Comparison of ENCODE assay signal across 1 cellular context in genomic region chr1:89994805-89995594, GRCh38.
TF ChIP-seq lines count a peak whose summit lies in the region.

ZNF326 (plus strand) TSS chr1:89995110; CDS start chr1:89995258, 148 bp downstream.

TF ChIP-seq in GM12878, 131 proteins besides CTCF, POLR2A, EP300 and RAD21 (continued from another document and continues in another):
- TF ChIP-seq LARP7 (IDR thresholded peaks at IDR 0.05) = peak; percentile 91
- no peak for TF ChIP-seq ZNF384 (IDR thresholded peaks at IDR 0.05; ENCODE audit: borderline replicate concordance, low read depth, low read length)
- TF ChIP-seq EZH2 (IDR thresholded peaks at IDR 0.05; ENCODE audit: borderline replicate concordance, control insufficient read depth, low read depth, low read length) = no peak
- TF ChIP-seq WRNIP1 (IDR thresholded peaks at IDR 0.05; ENCODE audit: borderline replicate concordance, low read depth, low read length) = no peak
- TF ChIP-seq IRF3 (IDR thresholded peaks at IDR 0.05) = no peak
- TF ChIP-seq MAX (IDR thresholded peaks at IDR 0.05; ENCODE audit: low read depth, low read length) = peak; percentile 63; the same call in 1 of the 2 replicates
- peak; percentile 61 for TF ChIP-seq MYC (IDR thresholded peaks at IDR 0.05; ENCODE audit: insufficient read depth, insufficient read length, insufficient replicate concordance, low read length, severe bottlenecking)
- TF ChIP-seq ZNF24 (IDR thresholded peaks at IDR 0.05) = no peak
- peak; percentile 76 for TF ChIP-seq RELA (IDR thresholded peaks at IDR 0.05; ENCODE audit: borderline replicate concordance, partially characterized antibody)
- TF ChIP-seq ZNF274 (IDR thresholded peaks at IDR 0.05; ENCODE audit: insufficient read depth, insufficient read length) = no peak
- peak; percentile 77 for TF ChIP-seq NR2F1 (conservative IDR thresholded peaks at IDR 0.05)
- TF ChIP-seq SIX5 (IDR thresholded peaks at IDR 0.05; ENCODE audit: low read depth, low read length, severe bottlenecking) = no peak
- TF ChIP-seq, protein P1, sequence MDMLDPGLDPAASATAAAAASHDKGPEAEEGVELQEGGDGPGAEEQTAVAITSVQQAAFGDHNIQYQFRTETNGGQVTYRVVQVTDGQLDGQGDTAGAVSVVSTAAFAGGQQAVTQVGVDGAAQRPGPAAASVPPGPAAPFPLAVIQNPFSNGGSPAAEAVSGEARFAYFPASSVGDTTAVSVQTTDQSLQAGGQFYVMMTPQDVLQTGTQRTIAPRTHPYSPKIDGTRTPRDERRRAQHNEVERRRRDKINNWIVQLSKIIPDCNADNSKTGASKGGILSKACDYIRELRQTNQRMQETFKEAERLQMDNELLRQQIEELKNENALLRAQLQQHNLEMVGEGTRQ (IDR thresholded peaks at IDR 0.05; ENCODE audit: borderline replicate concordance, low read depth, low read length) = no peak
- TF ChIP-seq SMAD5 (IDR thresholded peaks at IDR 0.05; ENCODE audit: low read depth) = peak; percentile 74; the same call in 1 of the 2 replicates
- TF ChIP-seq, protein P2, sequence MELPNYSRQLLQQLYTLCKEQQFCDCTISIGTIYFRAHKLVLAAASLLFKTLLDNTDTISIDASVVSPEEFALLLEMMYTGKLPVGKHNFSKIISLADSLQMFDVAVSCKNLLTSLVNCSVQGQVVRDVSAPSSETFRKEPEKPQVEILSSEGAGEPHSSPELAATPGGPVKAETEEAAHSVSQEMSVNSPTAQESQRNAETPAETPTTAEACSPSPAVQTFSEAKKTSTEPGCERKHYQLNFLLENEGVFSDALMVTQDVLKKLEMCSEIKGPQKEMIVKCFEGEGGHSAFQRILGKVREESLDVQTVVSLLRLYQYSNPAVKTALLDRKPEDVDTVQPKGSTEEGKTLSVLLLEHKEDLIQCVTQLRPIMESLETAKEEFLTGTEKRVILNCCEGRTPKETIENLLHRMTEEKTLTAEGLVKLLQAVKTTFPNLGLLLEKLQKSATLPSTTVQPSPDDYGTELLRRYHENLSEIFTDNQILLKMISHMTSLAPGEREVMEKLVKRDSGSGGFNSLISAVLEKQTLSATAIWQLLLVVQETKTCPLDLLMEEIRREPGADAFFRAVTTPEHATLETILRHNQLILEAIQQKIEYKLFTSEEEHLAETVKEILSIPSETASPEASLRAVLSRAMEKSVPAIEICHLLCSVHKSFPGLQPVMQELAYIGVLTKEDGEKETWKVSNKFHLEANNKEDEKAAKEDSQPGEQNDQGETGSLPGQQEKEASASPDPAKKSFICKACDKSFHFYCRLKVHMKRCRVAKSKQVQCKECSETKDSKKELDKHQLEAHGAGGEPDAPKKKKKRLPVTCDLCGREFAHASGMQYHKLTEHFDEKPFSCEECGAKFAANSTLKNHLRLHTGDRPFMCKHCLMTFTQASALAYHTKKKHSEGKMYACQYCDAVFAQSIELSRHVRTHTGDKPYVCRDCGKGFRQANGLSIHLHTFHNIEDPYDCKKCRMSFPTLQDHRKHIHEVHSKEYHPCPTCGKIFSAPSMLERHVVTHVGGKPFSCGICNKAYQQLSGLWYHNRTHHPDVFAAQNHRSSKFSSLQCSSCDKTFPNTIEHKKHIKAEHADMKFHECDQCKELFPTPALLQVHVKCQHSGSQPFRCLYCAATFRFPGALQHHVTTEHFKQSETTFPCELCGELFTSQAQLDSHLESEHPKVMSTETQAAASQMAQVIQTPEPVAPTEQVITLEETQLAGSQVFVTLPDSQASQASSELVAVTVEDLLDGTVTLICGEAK (IDR thresholded peaks at IDR 0.05; ENCODE audit: borderline replicate concordance) = no peak
- no peak for TF ChIP-seq TAF1 (IDR thresholded peaks at IDR 0.05; ENCODE audit: borderline replicate concordance, low read depth, low read length)
- TF ChIP-seq HDGF (IDR thresholded peaks at IDR 0.05) = no peak
- TF ChIP-seq, protein P3, sequence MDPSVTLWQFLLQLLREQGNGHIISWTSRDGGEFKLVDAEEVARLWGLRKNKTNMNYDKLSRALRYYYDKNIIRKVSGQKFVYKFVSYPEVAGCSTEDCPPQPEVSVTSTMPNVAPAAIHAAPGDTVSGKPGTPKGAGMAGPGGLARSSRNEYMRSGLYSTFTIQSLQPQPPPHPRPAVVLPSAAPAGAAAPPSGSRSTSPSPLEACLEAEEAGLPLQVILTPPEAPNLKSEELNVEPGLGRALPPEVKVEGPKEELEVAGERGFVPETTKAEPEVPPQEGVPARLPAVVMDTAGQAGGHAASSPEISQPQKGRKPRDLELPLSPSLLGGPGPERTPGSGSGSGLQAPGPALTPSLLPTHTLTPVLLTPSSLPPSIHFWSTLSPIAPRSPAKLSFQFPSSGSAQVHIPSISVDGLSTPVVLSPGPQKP (IDR thresholded peaks at IDR 0.05; ENCODE audit: low read depth, low read length) = no peak
- peak; percentile 82 for TF ChIP-seq DPF2 (IDR thresholded peaks at IDR 0.05)
- no peak for TF ChIP-seq SUPT20H (IDR thresholded peaks at IDR 0.05; ENCODE audit: borderline replicate concordance, control insufficient read depth, low read depth, low read length)
- peak; percentile 96 for TF ChIP-seq YY1 (IDR thresholded peaks at IDR 0.05; ENCODE audit: low read depth, low read length)
- no peak for TF ChIP-seq FOS (IDR thresholded peaks at IDR 0.05; ENCODE audit: borderline replicate concordance, extremely low read depth, insufficient read length)
- TF ChIP-seq TARDBP (IDR thresholded peaks at IDR 0.05; ENCODE audit: borderline replicate concordance) = 0 out of 2 replicates have a peak, but pooled peaks have one; percentile 25
- no peak for TF ChIP-seq SUZ12 (IDR thresholded peaks at IDR 0.05; ENCODE audit: unreplicated experiment)
- TF ChIP-seq, protein P4, sequence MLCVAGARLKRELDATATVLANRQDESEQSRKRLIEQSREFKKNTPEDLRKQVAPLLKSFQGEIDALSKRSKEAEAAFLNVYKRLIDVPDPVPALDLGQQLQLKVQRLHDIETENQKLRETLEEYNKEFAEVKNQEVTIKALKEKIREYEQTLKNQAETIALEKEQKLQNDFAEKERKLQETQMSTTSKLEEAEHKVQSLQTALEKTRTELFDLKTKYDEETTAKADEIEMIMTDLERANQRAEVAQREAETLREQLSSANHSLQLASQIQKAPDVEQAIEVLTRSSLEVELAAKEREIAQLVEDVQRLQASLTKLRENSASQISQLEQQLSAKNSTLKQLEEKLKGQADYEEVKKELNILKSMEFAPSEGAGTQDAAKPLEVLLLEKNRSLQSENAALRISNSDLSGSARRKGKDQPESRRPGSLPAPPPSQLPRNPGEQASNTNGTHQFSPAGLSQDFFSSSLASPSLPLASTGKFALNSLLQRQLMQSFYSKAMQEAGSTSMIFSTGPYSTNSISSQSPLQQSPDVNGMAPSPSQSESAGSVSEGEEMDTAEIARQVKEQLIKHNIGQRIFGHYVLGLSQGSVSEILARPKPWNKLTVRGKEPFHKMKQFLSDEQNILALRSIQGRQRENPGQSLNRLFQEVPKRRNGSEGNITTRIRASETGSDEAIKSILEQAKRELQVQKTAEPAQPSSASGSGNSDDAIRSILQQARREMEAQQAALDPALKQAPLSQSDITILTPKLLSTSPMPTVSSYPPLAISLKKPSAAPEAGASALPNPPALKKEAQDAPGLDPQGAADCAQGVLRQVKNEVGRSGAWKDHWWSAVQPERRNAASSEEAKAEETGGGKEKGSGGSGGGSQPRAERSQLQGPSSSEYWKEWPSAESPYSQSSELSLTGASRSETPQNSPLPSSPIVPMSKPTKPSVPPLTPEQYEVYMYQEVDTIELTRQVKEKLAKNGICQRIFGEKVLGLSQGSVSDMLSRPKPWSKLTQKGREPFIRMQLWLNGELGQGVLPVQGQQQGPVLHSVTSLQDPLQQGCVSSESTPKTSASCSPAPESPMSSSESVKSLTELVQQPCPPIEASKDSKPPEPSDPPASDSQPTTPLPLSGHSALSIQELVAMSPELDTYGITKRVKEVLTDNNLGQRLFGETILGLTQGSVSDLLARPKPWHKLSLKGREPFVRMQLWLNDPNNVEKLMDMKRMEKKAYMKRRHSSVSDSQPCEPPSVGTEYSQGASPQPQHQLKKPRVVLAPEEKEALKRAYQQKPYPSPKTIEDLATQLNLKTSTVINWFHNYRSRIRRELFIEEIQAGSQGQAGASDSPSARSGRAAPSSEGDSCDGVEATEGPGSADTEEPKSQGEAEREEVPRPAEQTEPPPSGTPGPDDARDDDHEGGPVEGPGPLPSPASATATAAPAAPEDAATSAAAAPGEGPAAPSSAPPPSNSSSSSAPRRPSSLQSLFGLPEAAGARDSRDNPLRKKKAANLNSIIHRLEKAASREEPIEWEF (IDR thresholded peaks at IDR 0.05; ENCODE audit: insufficient replicate concordance, low read depth, low read length) = no peak
- TF ChIP-seq TCF7 (IDR thresholded peaks at IDR 0.05; ENCODE audit: borderline replicate concordance) = no peak
- no peak for TF ChIP-seq HDAC2 (IDR thresholded peaks at IDR 0.05)
- TF ChIP-seq PBX3 (IDR thresholded peaks at IDR 0.05; ENCODE audit: insufficient replicate concordance, low read depth, low read length) = no peak
- peak; percentile 32; the same call in 1 of the 2 replicates for TF ChIP-seq ZNF217 (IDR thresholded peaks at IDR 0.05)
- TF ChIP-seq NFXL1 (IDR thresholded peaks at IDR 0.05; ENCODE audit: borderline replicate concordance) = no peak
- no peak for TF ChIP-seq E2F8 (IDR thresholded peaks at IDR 0.05; ENCODE audit: low read depth, partially characterized antibody)
- TF ChIP-seq KLF5 (IDR thresholded peaks at IDR 0.05; ENCODE audit: partially characterized antibody) = peak; percentile 31
- no peak for TF ChIP-seq SPI1 (IDR thresholded peaks at IDR 0.05; ENCODE audit: borderline replicate concordance, insufficient read depth, low read depth, low read length)
- TF ChIP-seq NBN (IDR thresholded peaks at IDR 0.05) = no peak
- TF ChIP-seq STAT1 (conservative IDR thresholded peaks at IDR 0.05) = no peak
- TF ChIP-seq MTA3 (IDR thresholded peaks at IDR 0.05; ENCODE audit: borderline replicate concordance, low read length) = no peak
- TF ChIP-seq ZSCAN29 (IDR thresholded peaks at IDR 0.05) = no peak
- TF ChIP-seq NR2C2 (IDR thresholded peaks at IDR 0.05; ENCODE audit: borderline replicate concordance, control insufficient read depth, insufficient read length, low read depth) = no peak
- peak; percentile 75; the same call in 1 of the 2 replicates for TF ChIP-seq TCF3 (IDR thresholded peaks at IDR 0.05; ENCODE audit: borderline replicate concordance, insufficient read depth, low read depth, low read length)
- TF ChIP-seq CHD2 (IDR thresholded peaks at IDR 0.05; ENCODE audit: borderline replicate concordance, low read depth, low read length) = peak; percentile 85; the same call in 1 of the 2 replicates
- no peak for TF ChIP-seq BMI1 (IDR thresholded peaks at IDR 0.05; ENCODE audit: borderline replicate concordance)
- no peak for TF ChIP-seq STAT3 (IDR thresholded peaks at IDR 0.05; ENCODE audit: low read depth, low read length)
- peak; percentile 77; the same call in 1 of the 2 replicates for TF ChIP-seq PML (IDR thresholded peaks at IDR 0.05; ENCODE audit: low read length)
- TF ChIP-seq SREBF1 (IDR thresholded peaks at IDR 0.05; ENCODE audit: low read length) = no peak
- peak; percentile 82 for TF ChIP-seq MXI1 (IDR thresholded peaks at IDR 0.05; ENCODE audit: low read depth, low read length)
